In the genomic region with DNA sequence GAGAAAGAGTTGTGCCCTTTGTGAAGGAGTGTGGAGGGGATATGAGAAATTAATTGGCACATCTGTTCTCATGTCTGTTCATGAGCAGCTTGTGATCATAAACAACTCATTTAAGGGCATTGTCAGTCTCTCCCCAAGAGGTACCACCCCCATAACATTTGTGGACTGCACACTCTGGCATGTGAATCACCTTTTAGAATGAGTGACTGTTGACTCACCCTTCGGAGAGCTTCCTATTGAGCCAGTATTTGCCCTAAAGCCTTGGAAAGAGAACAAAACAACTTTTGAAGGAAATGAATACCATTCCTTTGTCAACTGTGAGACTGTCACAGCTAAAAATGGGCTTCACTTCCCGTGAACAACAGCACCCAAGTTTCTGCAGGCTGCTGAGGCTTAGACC, we compare ENCODE assay signal across 8 cellular contexts. TPM values are rescaled to one million over a fixed set of nuclear protein-coding genes. Genes with fewer than 3 reads are reported as not detected.
DNase-seq lines count a peak whose midpoint lies in the region; ATAC-seq and TF ChIP-seq lines count a peak whose summit lies in the region.

No MANE protein-coding gene starts in this region.

- POLR2A ChIA-PET in CD8-positive, alpha-beta T cell (lab: Charles Lee): interaction anchor here (0.6 to 0.7 kb wide), 2 partner anchors 18 to 57 kb away, joined by 3 to 4 read pairs; a partner anchor contains a TSS

- H3K27me3 ChIP-seq in left lung: no peaks in the 10 kb centered on the region
- H3K27me3 ChIP-seq in dorsolateral prefrontal cortex: no peaks in the 10 kb centered on the region
- no peaks in the 10 kb centered on the region for H3K27me3 ChIP-seq in CD8-positive, alpha-beta T cell (ENCODE audit: insufficient read depth, low read length)

- no peak overlapping the region for H3K27ac Mint-ChIP-seq in CD8-positive, alpha-beta T cell

- no peak for TF ChIP-seq CTCF in left lung (IDR thresholded peaks at IDR 0.05)
- TF ChIP-seq CTCF in dorsolateral prefrontal cortex (IDR thresholded peaks at IDR 0.05 in 54 of 56, conservative IDR thresholded peaks at IDR 0.05 in 2 of 56; ENCODE audit: low read depth in 1 of 56, partially characterized antibody in 56 of 56): no peak
- no peak for TF ChIP-seq CTCF in CD8-positive, alpha-beta T cell (IDR thresholded peaks at IDR 0.05)

- H3K4me3 ChIP-seq in left lung (no peak overlapping the region), dorsolateral prefrontal cortex (no peak overlapping the region)
- H3K4me3 ChIP-seq in CD8-positive, alpha-beta T cell (ENCODE audit: low read depth, low read length): no peak overlapping the region

- peak; percentile 61 for ATAC-seq in left lung
- no peak for ATAC-seq in CD8-positive, alpha-beta T cell

- H3K27ac ChIP-seq in left lung (no peak overlapping the region), dorsolateral prefrontal cortex (peak overlapping the region in 1 of 59 donors; percentile 7)
- H3K27ac ChIP-seq in CD8-positive, alpha-beta T cell (ENCODE audit: low read depth, low read length): no peak overlapping the region

- H3K36me3 ChIP-seq in left lung: no peaks in the 10 kb centered on the region
- no peaks in the 10 kb centered on the region for H3K36me3 ChIP-seq in CD8-positive, alpha-beta T cell (ENCODE audit: insufficient read depth, low read length)

- no peaks in the 10 kb centered on the region for H3K9me3 Mint-ChIP-seq in CD8-positive, alpha-beta T cell

- intact Hi-C loops in left lung (cut with DNase I): no loop called here
- intact Hi-C loops in dorsolateral prefrontal cortex (cut with DNase I): no loop called here
- intact Hi-C loops in CD8-positive, alpha-beta T cell (cut with DNase I, micrococcal nuclease): no loop called here

- H3K4me1 ChIP-seq in left lung: no peaks in the 10 kb centered on the region
- H3K4me1 ChIP-seq in CD8-positive, alpha-beta T cell (ENCODE audit: insufficient read depth, low read length): no peaks in the 10 kb centered on the region

- DNase-seq in DMS 273 (lab: John Stamatoyannopoulos, UW; ENCODE audit: unreplicated experiment) (peak; percentile 69), LHCN-M2 (ENCODE audit: low read depth) (peak; percentile 98), amniotic epithelial cell (ENCODE audit: low read depth) (peak; percentile 83), left lung (no peak), dorsolateral prefrontal cortex (no peak), amygdala (lab: John Stamatoyannopoulos, UW) (no peak), NCI-H510A (lab: John Stamatoyannopoulos, UW) (no peak)
- no peak for DNase-seq in CD8-positive, alpha-beta T cell

- CTCF ChIA-PET in CD8-positive, alpha-beta T cell (lab: Charles Lee): interaction anchor here (1.6 kb wide), 1 partner anchor 11 kb away, joined by 4 read pairs; no protein-coding TSS in a partner anchor

- H3K27me3 Mint-ChIP-seq in CD8-positive, alpha-beta T cell (ENCODE audit: low read depth): no peaks in the 10 kb centered on the region

- H3K9me3 ChIP-seq in left lung: no peaks in the 10 kb centered on the region
- no peaks in the 10 kb centered on the region for H3K9me3 ChIP-seq in CD8-positive, alpha-beta T cell (ENCODE audit: low read length)

- H3K36me3 Mint-ChIP-seq in CD8-positive, alpha-beta T cell: no peaks in the 10 kb centered on the region

- H3K4me3 Mint-ChIP-seq in CD8-positive, alpha-beta T cell: no peak overlapping the region

- H3K4me1 Mint-ChIP-seq in CD8-positive, alpha-beta T cell (ENCODE audit: low read depth): peaks cover 4% of the 10 kb centered on the region

RNA-seq across cellular contexts. Expression of a gene that starts 27.5 kb away (rescaled TPM):
- 16.6 and 41.4 TPM in 2 replicates for total RNA-seq in LHCN-M2 (2014; rRNA removed)
- polyA plus RNA-seq in LHCN-M2 (2012): 3.1 TPM
- 10 to 100 TPM; 25.8 to 28.1 TPM for total RNA-seq in left lung
- 10 to 100 TPM; 37.7 to 86.1 (median 60.1) TPM for total RNA-seq in dorsolateral prefrontal cortex
- total RNA-seq in CD8-positive, alpha-beta T cell: 10 to 100 TPM; 63.9 to 64.5 TPM

RNA-seq across cellular contexts. Expression of a gene that starts 56.5 kb away (rescaled TPM):
- total RNA-seq in LHCN-M2 (2014; rRNA removed) (63.7 and 79.8 TPM in 2 replicates), left lung (100 to 1,000 TPM; 102 to 135 TPM), dorsolateral prefrontal cortex (100 to 1,000 TPM in 18 of 120 experiments, 10 to 100 TPM in 102; 41.3 to 211 (median 70.6) TPM)
- polyA plus RNA-seq in LHCN-M2 (2012): 38.9 TPM
- 100 to 1,000 TPM; 595 to 598 TPM for total RNA-seq in CD8-positive, alpha-beta T cell

Comparison
In these comparisons a context has a peak if more than half of its experiments do, and no peak if none do; other contexts are left out.
1. DNase-seq: peak in DMS 273 (single experiment), LHCN-M2 (single experiment) and amniotic epithelial cell (single experiment); none in left lung (0 of 2), dorsolateral prefrontal cortex (0 of 10), amygdala (0 of 56), CD8-positive, alpha-beta T cell (0 of 7) and NCI-H510A (single experiment).